In genomic region chr3:114554716-114555115, GRCh38 we compare ENCODE assay signal across 19 cellular contexts.
"Had no signal": no experiment of that assay in that cellular context is flagged by ENCODE, and none has a peak within 500 bp of the region (broad histone marks: within the 10 kb centered on the region; RNA-seq: fewer than 3 reads in every experiment).

No MANE protein-coding gene starts in this region.

- H3K27me3 Mint-ChIP-seq: activated naive CD4-positive, alpha-beta T cell treated with anti-CD3 and anti-CD28 coated beads, Interleukin-2, amount 50 U/mL, for 24 hours; naive thymus-derived CD8-positive, alpha-beta T cell; stimulated activated naive B cell treated with anti-CD40 and anti-IgM and Interleukin-4, amounts not matched to agents 10 μg/mL and 1 μg/mL and 100 μg/mL, for 72 hours had no signal

- H3K4me1 Mint-ChIP-seq: activated naive CD4-positive, alpha-beta T cell treated with anti-CD3 and anti-CD28 coated beads, Interleukin-2, amount 50 U/mL, for 24 hours; stimulated activated naive B cell treated with anti-CD40 and anti-IgM and Interleukin-4, amounts not matched to agents 10 μg/mL and 1 μg/mL and 100 μg/mL, for 72 hours; WTC11 had no signal

- H3K4me3 ChIP-seq: adrenal gland, tibial artery had no signal

- H3K27ac Mint-ChIP-seq: activated CD8-positive, alpha-beta T cell treated with anti-CD3 and anti-CD28 coated beads, Interleukin-2, amount 10 ng/mL, durations not matched to agents 7 days and 5 days; activated naive CD4-positive, alpha-beta T cell treated with anti-CD3 and anti-CD28 coated beads, Interleukin-2, amount 50 U/mL, for 24 hours; naive thymus-derived CD8-positive, alpha-beta T cell; stimulated activated naive B cell treated with anti-CD40 and anti-IgM and Interleukin-4, amounts not matched to agents 10 μg/mL and 1 μg/mL and 100 μg/mL, for 72 hours; WTC11 had no signal

- DNase-seq: activated CD4-positive, alpha-beta T cell treated with anti-CD3 and anti-CD28 coated beads for 48 hours; activated CD8-positive, alpha-beta memory T cell treated with anti-CD3 and anti-CD28 coated beads, Interleukin-2, amount 50 U/mL, for 4 hours; activated CD8-positive, alpha-beta T cell treated with anti-CD3 and anti-CD28 coated beads, Interleukin-2, amount 10 ng/mL, durations not matched to agents 7 days and 5 days; activated effector memory CD4-positive, alpha-beta T cell treated with anti-CD3 and anti-CD28 coated beads, Interleukin-2, amount 50 U/mL, for 16 hours; activated T-cell treated with anti-CD3 and anti-CD28 coated beads, Interleukin-2, amount 50 U/mL, for 48 hours; adrenal gland; central memory CD4-positive, alpha-beta T cell; cortex of kidney; effector CD4-positive, alpha-beta T cell; hippocampal formation; kidney glomerular epithelial cell; mesenchymal stem cell; naive thymus-derived CD8-positive, alpha-beta T cell; stimulated activated CD4-positive, alpha-beta T cell treated with anti-CD3 and anti-CD28 coated beads, Interleukin-2, amount 100 ng/mL, for 48 hours; stimulated activated naive B cell treated with anti-CD40 and anti-IgM and Interleukin-4, amounts not matched to agents 10 μg/mL and 1 μg/mL and 100 μg/mL, for 72 hours; T-helper 2 cell; tibial artery had no signal

- H3K4me3 Mint-ChIP-seq: activated CD8-positive, alpha-beta T cell treated with anti-CD3 and anti-CD28 coated beads, Interleukin-2, amount 10 ng/mL, durations not matched to agents 7 days and 5 days; activated naive CD4-positive, alpha-beta T cell treated with anti-CD3 and anti-CD28 coated beads, Interleukin-2, amount 50 U/mL, for 24 hours; naive thymus-derived CD8-positive, alpha-beta T cell; stimulated activated naive B cell treated with anti-CD40 and anti-IgM and Interleukin-4, amounts not matched to agents 10 μg/mL and 1 μg/mL and 100 μg/mL, for 72 hours; WTC11 had no signal

- H3K36me3 Mint-ChIP-seq: WTC11 had no signal

- ATAC-seq: activated CD8-positive, alpha-beta T cell treated with anti-CD3 and anti-CD28 coated beads, Interleukin-2, amount 10 ng/mL, durations not matched to agents 7 days and 5 days; naive thymus-derived CD8-positive, alpha-beta T cell; stimulated activated naive B cell treated with anti-CD40 and anti-IgM and Interleukin-4, amounts not matched to agents 10 μg/mL and 1 μg/mL and 100 μg/mL, for 72 hours; WTC11 had no signal

- H3K9me3 Mint-ChIP-seq: activated naive CD4-positive, alpha-beta T cell treated with anti-CD3 and anti-CD28 coated beads, Interleukin-2, amount 50 U/mL, for 24 hours; naive thymus-derived CD8-positive, alpha-beta T cell; stimulated activated naive B cell treated with anti-CD40 and anti-IgM and Interleukin-4, amounts not matched to agents 10 μg/mL and 1 μg/mL and 100 μg/mL, for 72 hours; WTC11 had no signal
